ENCODE assay signal across 28 cellular contexts in the genomic region with DNA sequence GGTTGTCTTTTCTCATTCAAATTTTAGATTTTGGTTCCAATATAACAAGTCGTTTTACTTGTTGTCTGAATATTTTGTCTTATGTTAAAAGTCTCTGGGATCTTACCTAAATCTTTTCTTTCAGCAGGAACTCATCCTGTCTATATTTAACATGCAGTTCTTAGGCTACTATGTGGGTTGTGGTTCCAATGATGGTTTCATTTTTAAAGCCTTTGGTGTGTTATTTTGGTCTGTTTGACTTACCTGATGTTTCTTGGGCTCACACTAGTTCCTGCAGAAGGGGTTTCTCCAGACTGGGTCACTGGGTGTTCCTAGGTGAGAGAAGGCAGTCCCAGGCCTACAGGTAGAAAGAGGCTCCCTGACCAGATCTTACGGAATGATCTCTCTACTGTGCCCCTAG. TPM values are rescaled to one million over a fixed set of nuclear protein-coding genes. Genes with fewer than 3 reads are reported as not detected.
"Had no signal": no experiment of that assay in that cellular context is flagged by ENCODE, and none has a peak within 500 bp of the region (broad histone marks: within the 10 kb centered on the region; RNA-seq: fewer than 3 reads in every experiment).

No MANE protein-coding gene starts in this region.

- H3K27ac Mint-ChIP-seq: activated CD4-positive, alpha-beta memory T cell treated with anti-CD3 and anti-CD28 coated beads, Interleukin-2, amount 10 ng/mL, durations not matched to agents 7 days and 5 days; activated CD8-positive, alpha-beta memory T cell treated with anti-CD3 and anti-CD28 coated beads, Interleukin-2, amount 10 ng/mL, durations not matched to agents 7 days and 5 days; activated naive CD4-positive, alpha-beta T cell treated with anti-CD3 and anti-CD28 coated beads, Interleukin-2, amount 50 U/mL, for 24 hours; activated naive CD8-positive, alpha-beta T cell treated with anti-CD3 and anti-CD28 coated beads, Interleukin-2, amount 10 ng/mL, durations not matched to agents 7 days and 5 days; activated T-helper 2 cell treated with anti-CD3 and anti-CD28 coated beads, Interferon-gamma antibody, Interleukin-2, Interleukin-4, amounts not matched to agents 10 μg/mL and 5 μg/mL and 100 μg/mL, durations not matched to agents 14 hours and 24 hours and 36 hours had no signal

- H3K4me3 Mint-ChIP-seq: activated CD4-positive, alpha-beta memory T cell treated with anti-CD3 and anti-CD28 coated beads, Interleukin-2, amount 10 ng/mL, durations not matched to agents 7 days and 5 days; activated CD8-positive, alpha-beta memory T cell treated with anti-CD3 and anti-CD28 coated beads, Interleukin-2, amount 10 ng/mL, durations not matched to agents 7 days and 5 days; activated naive CD4-positive, alpha-beta T cell treated with anti-CD3 and anti-CD28 coated beads, Interleukin-2, amount 50 U/mL, for 24 hours; activated naive CD8-positive, alpha-beta T cell treated with anti-CD3 and anti-CD28 coated beads, Interleukin-2, amount 10 ng/mL, durations not matched to agents 7 days and 5 days had no signal

- H3K27me3 Mint-ChIP-seq: activated CD4-positive, alpha-beta memory T cell treated with anti-CD3 and anti-CD28 coated beads, Interleukin-2, amount 10 ng/mL, durations not matched to agents 7 days and 5 days; activated CD8-positive, alpha-beta memory T cell treated with anti-CD3 and anti-CD28 coated beads, Interleukin-2, amount 10 ng/mL, durations not matched to agents 7 days and 5 days; activated naive CD4-positive, alpha-beta T cell treated with anti-CD3 and anti-CD28 coated beads, Interleukin-2, amount 50 U/mL, for 24 hours; activated naive CD8-positive, alpha-beta T cell treated with anti-CD3 and anti-CD28 coated beads, Interleukin-2, amount 10 ng/mL, durations not matched to agents 7 days and 5 days had no signal

- H3K27me3 ChIP-seq: adrenal gland, body of pancreas, breast epithelium had no signal

- H3K27ac ChIP-seq: adrenal gland, body of pancreas, breast epithelium, PC-9, RWPE1, WERI-Rb-1 had no signal

- H3K4me2 ChIP-seq: PC-9 had no signal

- H3K36me3 ChIP-seq: adrenal gland, breast epithelium, WERI-Rb-1 had no signal

- H3K36me3 Mint-ChIP-seq: activated CD8-positive, alpha-beta memory T cell treated with anti-CD3 and anti-CD28 coated beads, Interleukin-2, amount 10 ng/mL, durations not matched to agents 7 days and 5 days; activated naive CD4-positive, alpha-beta T cell treated with anti-CD3 and anti-CD28 coated beads, Interleukin-2, amount 50 U/mL, for 24 hours; activated naive CD8-positive, alpha-beta T cell treated with anti-CD3 and anti-CD28 coated beads, Interleukin-2, amount 10 ng/mL, durations not matched to agents 7 days and 5 days had no signal

- H3K4me3 ChIP-seq: adrenal gland, body of pancreas, breast epithelium, PC-9 had no signal

- H3K4me1 ChIP-seq: adrenal gland, body of pancreas, breast epithelium had no signal

- H3K4me1 Mint-ChIP-seq: activated CD4-positive, alpha-beta memory T cell treated with anti-CD3 and anti-CD28 coated beads, Interleukin-2, amount 10 ng/mL, durations not matched to agents 7 days and 5 days; activated CD8-positive, alpha-beta memory T cell treated with anti-CD3 and anti-CD28 coated beads, Interleukin-2, amount 10 ng/mL, durations not matched to agents 7 days and 5 days; activated naive CD4-positive, alpha-beta T cell treated with anti-CD3 and anti-CD28 coated beads, Interleukin-2, amount 50 U/mL, for 24 hours; activated naive CD8-positive, alpha-beta T cell treated with anti-CD3 and anti-CD28 coated beads, Interleukin-2, amount 10 ng/mL, durations not matched to agents 7 days and 5 days had no signal

- DNase-seq: activated CD4-positive, alpha-beta memory T cell treated with anti-CD3 and anti-CD28 coated beads, Interleukin-2, amount 10 ng/mL, durations not matched to agents 7 days and 5 days; activated CD4-positive, alpha-beta T cell treated with anti-CD3 and anti-CD28 coated beads for 1 hour; activated CD4-positive, alpha-beta T cell treated with anti-CD3 and anti-CD28 coated beads for 48 hours; activated CD4-positive, CD25-positive, alpha-beta regulatory T cell; activated CD8-positive, alpha-beta memory T cell treated with anti-CD3 and anti-CD28 coated beads for 24 hours; activated CD8-positive, alpha-beta memory T cell treated with anti-CD3 and anti-CD28 coated beads, Interleukin-2, amount 10 ng/mL, durations not matched to agents 7 days and 5 days; activated gamma-delta T cell; activated naive CD4-positive, alpha-beta T cell treated with Interleukin-2 at 50 U/mL for 16 hours; activated naive CD8-positive, alpha-beta T cell treated with anti-CD3 and anti-CD28 coated beads, Interleukin-2, amount 10 ng/mL, durations not matched to agents 7 days and 5 days; activated T-cell treated with anti-CD3 and anti-CD28 coated beads, Interleukin-2, amount 50 U/mL, for 1 hour; adrenal gland; body of pancreas; NCI-H1105; NCI-H1417 treated with DMSO at 0.1 percent for 48 hours; NCI-H187 treated with DMSO at 0.1 percent for 48 hours; NCI-H2081; NCI-H345; NCI-H524 treated with DMSO at 0.1 percent for 48 hours; PC-9; SW 1271; T-helper 1 cell; T-helper 2 cell; T1000; WERI-Rb-1 had no signal

- H3K9me3 ChIP-seq: adrenal gland, body of pancreas, breast epithelium had no signal

- H2AFZ ChIP-seq: PC-9 had no signal

RNA-seq across cellular contexts. Expression of gene PRL, which starts 17.4 kb away (rescaled TPM):
- polyA plus RNA-seq: adrenal gland had no signal
